27 cellular contexts compared by ENCODE assay signal in the genomic region with DNA sequence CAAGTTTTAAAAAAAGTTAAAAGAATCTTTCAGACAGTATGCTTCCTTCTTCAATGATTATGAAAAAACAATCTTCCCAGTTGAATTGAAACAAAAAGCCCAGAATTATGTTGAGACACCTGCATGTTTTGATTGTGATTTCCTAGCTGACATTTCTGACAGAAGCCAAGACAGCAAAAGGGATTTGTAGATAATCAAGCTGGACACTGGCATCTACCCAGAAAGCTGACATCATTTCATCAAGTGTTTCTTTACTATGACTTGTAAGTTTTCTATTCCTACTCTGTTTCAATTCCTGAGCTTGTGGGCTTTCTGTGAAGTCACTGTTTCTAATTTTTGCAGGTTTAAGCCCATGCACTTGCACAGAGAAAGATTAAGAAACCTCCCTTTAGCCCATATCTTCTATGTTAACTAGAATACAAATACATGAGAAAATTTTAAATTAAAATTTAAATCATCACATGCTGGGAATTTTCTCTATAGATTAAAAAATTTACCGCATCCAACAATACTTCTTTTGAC.
"Had no signal": no experiment of that assay in that cellular context is flagged by ENCODE, and none has a peak within 500 bp of the region (broad histone marks: within the 10 kb centered on the region; RNA-seq: fewer than 3 reads in every experiment).

No MANE protein-coding gene starts in this region.

- H3K27ac ChIP-seq: epithelial cell of prostate, gastrocnemius medialis, left lung, ovary, right atrium auricular region, thoracic aorta, tibial nerve, upper lobe of right lung, uterus had no signal

- H3K4me3 ChIP-seq: dorsolateral prefrontal cortex, gastrocnemius medialis, left lung, mucosa of descending colon, ovary, right atrium auricular region, thoracic aorta, tibial nerve, upper lobe of right lung, uterus had no signal

- DNase-seq: cerebellar nuclear complex; cortex of kidney; dorsolateral prefrontal cortex; effector CD4-positive, alpha-beta T cell; foreskin fibroblast; gastrocnemius medialis; head of caudate nucleus; left cardiac atrium; left lung; mesenchymal stem cell; mucosa of descending colon; naive thymus-derived CD8-positive, alpha-beta T cell; nephron progenitor cell; occipital lobe; ovary; stimulated activated CD4-positive, alpha-beta T cell treated with anti-CD3 and anti-CD28 coated beads, Interleukin-2, amount 100 ng/mL, for 24 hours; stimulated activated CD4-positive, alpha-beta T cell treated with anti-CD3 and anti-CD28 coated beads, Interleukin-4, amount 100 ng/mL, for 24 hours; stimulated activated naive CD8-positive, alpha-beta T cell treated with anti-CD3 and anti-CD28 coated beads, Interleukin-15, Interleukin-2, amounts not matched to agents 100 U/mL and 50 U/mL, for 24 hours; upper lobe of right lung; uterus had no signal

- H3K9me3 ChIP-seq: gastrocnemius medialis, left lung, mucosa of descending colon, ovary, right atrium auricular region, thoracic aorta, tibial nerve, upper lobe of right lung, uterus had no signal

- ATAC-seq: esophagus mucosa; gastrocnemius medialis; left lung; mucosa of descending colon; naive thymus-derived CD8-positive, alpha-beta T cell; sciatic nerve; stimulated activated memory B cell treated with anti-CD40 and anti-IgM and Interleukin-4, amounts not matched to agents 10 μg/mL and 1 μg/mL and 100 μg/mL, for 72 hours; stimulated activated naive CD8-positive, alpha-beta T cell treated with anti-CD3 and anti-CD28 coated beads, Interleukin-15, Interleukin-2, amounts not matched to agents 100 U/mL and 50 U/mL, for 24 hours; upper lobe of right lung had no signal

- H3K4me1 ChIP-seq: gastrocnemius medialis, left lung, right atrium auricular region, tibial nerve, upper lobe of right lung, uterus had no signal

- H3K36me3 ChIP-seq: gastrocnemius medialis, left lung, ovary, right atrium auricular region, thoracic aorta, tibial nerve, upper lobe of right lung, uterus had no signal

- H3K27me3 ChIP-seq: dorsolateral prefrontal cortex, gastrocnemius medialis, left lung, ovary, right atrium auricular region, tibial nerve, upper lobe of right lung, uterus had no signal
